ENCODE assay signal across 1 cellular context in the genomic region with DNA sequence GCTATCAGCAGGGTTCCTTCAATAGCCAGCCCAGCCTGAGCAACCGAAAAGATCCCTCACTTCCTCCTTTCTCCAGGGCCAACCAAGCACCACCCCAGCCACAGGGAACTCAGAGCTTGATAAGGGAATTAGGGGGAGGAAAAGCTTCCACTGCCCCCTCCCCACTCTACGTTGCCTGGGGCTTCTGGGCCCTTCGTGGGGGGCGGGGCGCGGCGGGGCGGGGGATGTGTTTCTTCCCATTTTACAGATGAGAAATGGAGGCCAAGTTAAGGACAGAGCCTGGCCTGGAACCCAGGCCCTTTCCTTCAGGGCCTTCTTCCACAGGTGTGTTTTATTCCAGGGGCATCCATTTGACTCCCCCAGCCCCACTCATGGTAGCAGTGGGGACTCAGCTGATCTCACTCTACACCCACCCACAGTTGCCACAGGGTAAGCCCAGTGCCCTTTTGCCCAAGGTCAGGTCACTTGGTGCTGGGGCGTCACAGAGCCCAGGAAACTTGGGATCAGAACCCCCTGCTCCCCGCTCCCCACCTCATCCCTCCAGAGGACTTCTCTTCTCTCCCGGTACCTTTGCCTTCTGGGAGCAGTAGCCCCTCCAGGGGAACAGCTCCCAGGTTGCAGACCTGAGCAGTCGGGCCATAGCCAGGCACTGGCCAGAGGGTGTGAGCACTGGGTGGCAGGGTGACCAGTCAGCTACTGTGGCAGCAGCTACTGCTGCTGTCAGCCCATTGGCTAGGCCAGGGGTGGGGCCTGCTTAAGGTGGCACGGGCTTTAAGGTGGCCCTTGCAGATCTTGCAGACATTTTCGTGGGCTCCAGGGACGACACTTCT.
TF ChIP-seq lines count a peak whose summit lies in the region.

A gene (minus strand): TSS at position 700 of the 830 bp plus-strand sequence. CDS start 60 bp downstream, at position 640.

TF ChIP-seq in K562, 482 proteins besides CTCF, POLR2A, EP300 and RAD21 (continued from another document):
- peak in 1 of 2 experiments; percentile 28; a peak in 1 of 4 replicates for TF ChIP-seq RCOR1 (IDR thresholded peaks at IDR 0.05; ENCODE audit: borderline replicate concordance in 1 of 2, low read depth in 2 of 2, low read length in 2 of 2)
- no peak for TF ChIP-seq TCF7 (IDR thresholded peaks at IDR 0.05; ENCODE audit: borderline replicate concordance)
- TF ChIP-seq, protein P1, sequence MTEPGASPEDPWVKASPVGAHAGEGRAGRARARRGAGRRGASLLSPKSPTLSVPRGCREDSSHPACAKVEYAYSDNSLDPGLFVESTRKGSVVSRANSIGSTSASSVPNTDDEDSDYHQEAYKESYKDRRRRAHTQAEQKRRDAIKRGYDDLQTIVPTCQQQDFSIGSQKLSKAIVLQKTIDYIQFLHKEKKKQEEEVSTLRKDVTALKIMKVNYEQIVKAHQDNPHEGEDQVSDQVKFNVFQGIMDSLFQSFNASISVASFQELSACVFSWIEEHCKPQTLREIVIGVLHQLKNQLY (CRISPR knock-in tag; conservative IDR thresholded peaks at IDR 0.05): no peak
- TF ChIP-seq HDAC2 (IDR thresholded peaks at IDR 0.05): 0 out of 2 replicates have a peak, but pooled peaks have one; percentile 22
- TF ChIP-seq ZFX (CRISPR knock-in tag; IDR thresholded peaks at IDR 0.05): peak; percentile 31; the same call in 1 of the 2 replicates
- TF ChIP-seq FOXP1 (CRISPR knock-in tag; IDR thresholded peaks at IDR 0.05): 0 out of 2 replicates have a peak, but pooled peaks have one; percentile 30
- TF ChIP-seq KDM4B (IDR thresholded peaks at IDR 0.05; ENCODE audit: borderline replicate concordance in 2 of 2, low read depth in 1 of 2): no peak
- TF ChIP-seq, protein P2, sequence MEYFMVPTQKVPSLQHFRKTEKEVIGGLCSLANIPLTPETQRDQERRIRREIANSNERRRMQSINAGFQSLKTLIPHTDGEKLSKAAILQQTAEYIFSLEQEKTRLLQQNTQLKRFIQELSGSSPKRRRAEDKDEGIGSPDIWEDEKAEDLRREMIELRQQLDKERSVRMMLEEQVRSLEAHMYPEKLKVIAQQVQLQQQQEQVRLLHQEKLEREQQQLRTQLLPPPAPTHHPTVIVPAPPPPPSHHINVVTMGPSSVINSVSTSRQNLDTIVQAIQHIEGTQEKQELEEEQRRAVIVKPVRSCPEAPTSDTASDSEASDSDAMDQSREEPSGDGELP (CRISPR knock-in tag; IDR thresholded peaks at IDR 0.05; ENCODE audit: borderline replicate concordance): peak; percentile 41; the same call in 1 of the 2 replicates
- TF ChIP-seq ADNP (tag; IDR thresholded peaks at IDR 0.05): peak; percentile 91
- TF ChIP-seq ARID1B (IDR thresholded peaks at IDR 0.05): 0 out of 2 replicates have a peak, but pooled peaks have one; percentile 11
- TF ChIP-seq, protein P3, sequence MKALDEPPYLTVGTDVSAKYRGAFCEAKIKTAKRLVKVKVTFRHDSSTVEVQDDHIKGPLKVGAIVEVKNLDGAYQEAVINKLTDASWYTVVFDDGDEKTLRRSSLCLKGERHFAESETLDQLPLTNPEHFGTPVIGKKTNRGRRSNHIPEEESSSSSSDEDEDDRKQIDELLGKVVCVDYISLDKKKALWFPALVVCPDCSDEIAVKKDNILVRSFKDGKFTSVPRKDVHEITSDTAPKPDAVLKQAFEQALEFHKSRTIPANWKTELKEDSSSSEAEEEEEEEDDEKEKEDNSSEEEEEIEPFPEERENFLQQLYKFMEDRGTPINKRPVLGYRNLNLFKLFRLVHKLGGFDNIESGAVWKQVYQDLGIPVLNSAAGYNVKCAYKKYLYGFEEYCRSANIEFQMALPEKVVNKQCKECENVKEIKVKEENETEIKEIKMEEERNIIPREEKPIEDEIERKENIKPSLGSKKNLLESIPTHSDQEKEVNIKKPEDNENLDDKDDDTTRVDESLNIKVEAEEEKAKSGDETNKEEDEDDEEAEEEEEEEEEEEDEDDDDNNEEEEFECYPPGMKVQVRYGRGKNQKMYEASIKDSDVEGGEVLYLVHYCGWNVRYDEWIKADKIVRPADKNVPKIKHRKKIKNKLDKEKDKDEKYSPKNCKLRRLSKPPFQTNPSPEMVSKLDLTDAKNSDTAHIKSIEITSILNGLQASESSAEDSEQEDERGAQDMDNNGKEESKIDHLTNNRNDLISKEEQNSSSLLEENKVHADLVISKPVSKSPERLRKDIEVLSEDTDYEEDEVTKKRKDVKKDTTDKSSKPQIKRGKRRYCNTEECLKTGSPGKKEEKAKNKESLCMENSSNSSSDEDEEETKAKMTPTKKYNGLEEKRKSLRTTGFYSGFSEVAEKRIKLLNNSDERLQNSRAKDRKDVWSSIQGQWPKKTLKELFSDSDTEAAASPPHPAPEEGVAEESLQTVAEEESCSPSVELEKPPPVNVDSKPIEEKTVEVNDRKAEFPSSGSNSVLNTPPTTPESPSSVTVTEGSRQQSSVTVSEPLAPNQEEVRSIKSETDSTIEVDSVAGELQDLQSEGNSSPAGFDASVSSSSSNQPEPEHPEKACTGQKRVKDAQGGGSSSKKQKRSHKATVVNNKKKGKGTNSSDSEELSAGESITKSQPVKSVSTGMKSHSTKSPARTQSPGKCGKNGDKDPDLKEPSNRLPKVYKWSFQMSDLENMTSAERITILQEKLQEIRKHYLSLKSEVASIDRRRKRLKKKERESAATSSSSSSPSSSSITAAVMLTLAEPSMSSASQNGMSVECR (CRISPR knock-in tag; IDR thresholded peaks at IDR 0.05): 0 out of 2 replicates have a peak, but pooled peaks have one; percentile 42
- TF ChIP-seq MAZ (CRISPR knock-in tag; conservative IDR thresholded peaks at IDR 0.05 in 1 of 2, IDR thresholded peaks at IDR 0.05 in 1 of 2): peak in 1 of 2 experiments; percentile 31; a peak in 1 of 4 replicates
- TF ChIP-seq ESRRA (IDR thresholded peaks at IDR 0.05; ENCODE audit: borderline replicate concordance, low read depth): peak; percentile 77
- TF ChIP-seq SPI1 (IDR thresholded peaks at IDR 0.05; ENCODE audit: borderline replicate concordance, low read depth, low read length): peak; percentile 95
- TF ChIP-seq POLR2G (IDR thresholded peaks at IDR 0.05; ENCODE audit: low read depth, low read length): peak; percentile 45
- TF ChIP-seq, protein P4, sequence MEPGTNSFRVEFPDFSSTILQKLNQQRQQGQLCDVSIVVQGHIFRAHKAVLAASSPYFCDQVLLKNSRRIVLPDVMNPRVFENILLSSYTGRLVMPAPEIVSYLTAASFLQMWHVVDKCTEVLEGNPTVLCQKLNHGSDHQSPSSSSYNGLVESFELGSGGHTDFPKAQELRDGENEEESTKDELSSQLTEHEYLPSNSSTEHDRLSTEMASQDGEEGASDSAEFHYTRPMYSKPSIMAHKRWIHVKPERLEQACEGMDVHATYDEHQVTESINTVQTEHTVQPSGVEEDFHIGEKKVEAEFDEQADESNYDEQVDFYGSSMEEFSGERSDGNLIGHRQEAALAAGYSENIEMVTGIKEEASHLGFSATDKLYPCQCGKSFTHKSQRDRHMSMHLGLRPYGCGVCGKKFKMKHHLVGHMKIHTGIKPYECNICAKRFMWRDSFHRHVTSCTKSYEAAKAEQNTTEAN (CRISPR knock-in tag; IDR thresholded peaks at IDR 0.05): no peak
- TF ChIP-seq ZBTB7A (IDR thresholded peaks at IDR 0.05; ENCODE audit: borderline replicate concordance, control insufficient read depth, low read depth, low read length): peak; percentile 33; the same call in 1 of the 2 replicates
